In genomic region chr6:149435919-149436586, GRCh38 we compare ENCODE assay signal across 2 cellular contexts.
TF ChIP-seq lines count a peak whose summit lies in the region.

No MANE protein-coding gene starts in this region.

TF ChIP-seq in HepG2, 621 proteins besides CTCF, POLR2A, EP300 and RAD21:
- no peak for TF ChIP-seq LCORL (IDR thresholded peaks at IDR 0.05)
- no peak for TF ChIP-seq LCORL (CRISPR knock-in tag; IDR thresholded peaks at IDR 0.05)
- TF ChIP-seq CREB1 (IDR thresholded peaks at IDR 0.05): peak; percentile 58; the same call in 1 of the 2 replicates
- TF ChIP-seq CREB1 (CRISPR knock-in tag; IDR thresholded peaks at IDR 0.05): no peak
- no peak for TF ChIP-seq NFRKB (IDR thresholded peaks at IDR 0.05)

TF ChIP-seq in K562, 482 proteins besides CTCF, POLR2A, EP300 and RAD21:
- TF ChIP-seq NR0B1 (IDR thresholded peaks at IDR 0.05; ENCODE audit: partially characterized antibody): no peak
- no peak for TF ChIP-seq KLF13 (tag; IDR thresholded peaks at IDR 0.05; ENCODE audit: borderline replicate concordance, low read depth)
